In genomic region chr9:83701769-83702168, GRCh38 we compare ENCODE assay signal across 10 cellular contexts. TPM values are rescaled to one million over a fixed set of nuclear protein-coding genes. Genes with fewer than 3 reads are reported as not detected.
DNase-seq lines count a peak whose midpoint lies in the region; ATAC-seq and TF ChIP-seq lines count a peak whose summit lies in the region.
"Had no signal": no experiment of that assay in that cellular context is flagged by ENCODE, and none has a peak within 500 bp of the region (broad histone marks: within the 10 kb centered on the region; RNA-seq: fewer than 3 reads in every experiment).

No MANE protein-coding gene starts in this region.

- intact Hi-C loops in sciatic nerve (cut with DNase I), result no loop called here

- peaks cover 28% of the 10 kb centered on the region for H3K4me1 ChIP-seq in OCI-LY3 (ENCODE audit: low read length)

- H3K4me2 ChIP-seq in OCI-LY3 (ENCODE audit: low read length), result peak overlapping the region; percentile 1; the same call in 1 of the 2 replicates

- no peak overlapping the region for H2AFZ ChIP-seq in OCI-LY3 (ENCODE audit: low read depth, low read length)

- H3K27me3 ChIP-seq in OCI-LY3 (ENCODE audit: low read depth, low read length), result no peaks in the 10 kb centered on the region

- peaks cover 14% of the 10 kb centered on the region for H3K36me3 ChIP-seq in OCI-LY3 (replicated peaks; ENCODE audit: low read depth, low read length)

- peaks cover 100% of the 10 kb centered on the region for H3K79me2 ChIP-seq in OCI-LY3 (ENCODE audit: low read length)

- TF ChIP-seq CTCF in OCI-LY3 (IDR thresholded peaks at IDR 0.05; ENCODE audit: low read depth, low read length), result no peak
- TF ChIP-seq CTCF in GM20000 (IDR thresholded peaks at IDR 0.05; ENCODE audit: extremely low read depth, missing control alignments), result no peak

- CTCF ChIA-PET in HEK293T (lab: Yijun Ruan, JAX), result interaction anchor here (0.8 kb wide), 1 partner anchor 170 kb away, joined by 3 read pairs; no protein-coding TSS in a partner anchor

- no peak overlapping the region for H3K4me3 ChIP-seq in OCI-LY3 (ENCODE audit: low read length)

- no peaks in the 10 kb centered on the region for H3K9me3 ChIP-seq in OCI-LY3 (ENCODE audit: insufficient read depth, low read length)

- POLR2A ChIA-PET in HEK293T (lab: Yijun Ruan, JAX), result no interaction called here

- H3K9ac ChIP-seq in OCI-LY3 (ENCODE audit: low read length), result no peak overlapping the region

- DNase-seq in GM04504 (ENCODE audit: low read depth) (peak; percentile 71), epithelial cell of prostate (ENCODE audit: low read depth, low spot score) (peak; percentile 31), sciatic nerve (ENCODE audit: low spot score) (no peak), HEK293T (ENCODE audit: extremely low spot score) (no peak), GM20000 (ENCODE audit: low spot score) (no peak)
- DNase-seq: natural killer cell, NCI-H446 had no signal

- peaks cover 89% of the 10 kb centered on the region for H4K20me1 ChIP-seq in OCI-LY3 (ENCODE audit: insufficient read depth, low read length)

- ATAC-seq in sciatic nerve, result peak; percentile 32
- no peak for ATAC-seq in HG03342 (IDR thresholded peaks at IDR 0.05; ENCODE audit: unreplicated experiment)
- no peak for ATAC-seq in HG03135 (IDR thresholded peaks at IDR 0.05; ENCODE audit: unreplicated experiment)
- ATAC-seq: natural killer cell had no signal

- H3K27ac ChIP-seq in OCI-LY3 (ENCODE audit: low read length), result no peak overlapping the region
- peak overlapping the region; percentile 24 for H3K27ac ChIP-seq in epithelial cell of prostate

TF ChIP-seq in HEK293T, 16 proteins besides CTCF, POLR2A, EP300 and RAD21:
- TF ChIP-seq BHLHE40 (IDR thresholded peaks at IDR 0.05; ENCODE audit: borderline replicate concordance) (no peak), FOXA1 (IDR thresholded peaks at IDR 0.05) (no peak), PKNOX1 (IDR thresholded peaks at IDR 0.05) (no peak), L3MBTL2 (conservative IDR thresholded peaks at IDR 0.05) (no peak), ARNT (IDR thresholded peaks at IDR 0.05) (no peak), FOXM1 (IDR thresholded peaks at IDR 0.05; ENCODE audit: borderline replicate concordance) (no peak), NFRKB (IDR thresholded peaks at IDR 0.05) (no peak), SP1 (IDR thresholded peaks at IDR 0.05) (no peak), LEF1 (IDR thresholded peaks at IDR 0.05; ENCODE audit: borderline replicate concordance) (no peak), SUZ12 (IDR thresholded peaks at IDR 0.05) (no peak), HDGF (IDR thresholded peaks at IDR 0.05; ENCODE audit: borderline replicate concordance) (no peak), TARDBP (IDR thresholded peaks at IDR 0.05) (no peak), ZNF384 (IDR thresholded peaks at IDR 0.05) (no peak), ELF4 (IDR thresholded peaks at IDR 0.05) (no peak)
TF ChIP-seq in HEK293T: peak in this region for 0.

RNA-seq across cellular contexts. Expression of gene UBQLN1, which starts 6.0 kb away (rescaled TPM):
- 88.0 TPM for total RNA-seq in sciatic nerve

Comparison
In these comparisons a context has a peak if more than half of its experiments do, and no peak if none do; other contexts are left out.
1. DNase-seq: peak in GM04504 (single experiment) and epithelial cell of prostate (single experiment); none in sciatic nerve (single experiment), HEK293T (single experiment) and GM20000 (single experiment).